Comparison of ENCODE assay signal across 1 cellular context in genomic region chr1:93358293-93358692, GRCh38.
TF ChIP-seq lines count a peak whose summit lies in the region.

No MANE protein-coding gene starts in this region.

TF ChIP-seq in GM12878, 131 proteins besides CTCF, POLR2A, EP300 and RAD21 (continued from another document):
- TF ChIP-seq TCF7 (IDR thresholded peaks at IDR 0.05; ENCODE audit: borderline replicate concordance) (no peak), PAX5 (IDR thresholded peaks at IDR 0.05; ENCODE audit: borderline replicate concordance, low read depth, low read length) (no peak), SP1 (IDR thresholded peaks at IDR 0.05; ENCODE audit: low read depth, low read length) (no peak), ZNF592 (IDR thresholded peaks at IDR 0.05) (no peak), ZNF217 (IDR thresholded peaks at IDR 0.05) (no peak), CEBPZ (IDR thresholded peaks at IDR 0.05; ENCODE audit: low read depth, low read length) (no peak), YBX1 (IDR thresholded peaks at IDR 0.05) (no peak), MYC (IDR thresholded peaks at IDR 0.05; ENCODE audit: insufficient read depth, insufficient read length, insufficient replicate concordance, low read length, severe bottlenecking) (no peak), NRF1 (conservative IDR thresholded peaks at IDR 0.05; ENCODE audit: low read depth, low read length) (no peak)
